11 cellular contexts compared by ENCODE assay signal in genomic region chr2:37506407-37507068, GRCh38.
A peak's percentile ranks its signal among the peaks of the same experiment; 100 is the strongest.
DNase-seq lines count a peak whose midpoint lies in the region; ATAC-seq and TF ChIP-seq lines count a peak whose summit lies in the region.
"Had no signal": no experiment of that assay in that cellular context is flagged by ENCODE, and none has a peak within 500 bp of the region (broad histone marks: within the 10 kb centered on the region; RNA-seq: fewer than 3 reads in every experiment).

No MANE protein-coding gene starts in this region.

- intact Hi-C loops in mammary epithelial cell (cut with micrococcal nuclease): no loop called here

- H3K4ac ChIP-seq in mesendoderm (ENCODE audit: low read depth, low read length): no peak overlapping the region

- no TSS peak for BruUV-seq in mammary epithelial cell (replicated peaks; lab: Mats Ljungman, UMichigan)

- no peak overlapping the region for H2BK15ac ChIP-seq in mesendoderm (replicated peaks; ENCODE audit: low read depth)

- ATAC-seq in HG03442 (IDR thresholded peaks at IDR 0.05; ENCODE audit: unreplicated experiment) (peak; percentile 72), HG03135 (IDR thresholded peaks at IDR 0.05; ENCODE audit: unreplicated experiment) (no peak), HG03460 (IDR thresholded peaks at IDR 0.05; ENCODE audit: unreplicated experiment) (no peak)
- ATAC-seq: body of pancreas, upper lobe of right lung had no signal

- no CpG with 5 or more reads among the region's 5 CpGs for WGBS in mesendoderm (ENCODE audit: extremely low coverage, insufficient coverage, low lambda C conversion rate)
- WGBS in mammary epithelial cell (ENCODE audit: low coverage, missing lambda C conversion rate): 35% methylated on average over 5 of the region's 5 CpGs

- no peak overlapping the region for H2BK5ac ChIP-seq in mesendoderm (ENCODE audit: low read length)

- H3K23ac ChIP-seq in mesendoderm (ENCODE audit: low read length): no peak overlapping the region

- H2AK5ac ChIP-seq in mesendoderm (ENCODE audit: low read length): no peak overlapping the region

- dilution Hi-C loops in mammary epithelial cell (cut with HindIII; ENCODE audit: low sequenced_read_pairs): no loop called here

- no peaks in the 10 kb centered on the region for H3K9me3 ChIP-seq in mammary epithelial cell (replicated peaks; ENCODE audit: insufficient read depth, low read length)
- H3K9me3 ChIP-seq: body of pancreas, upper lobe of right lung had no signal

- H3K79me2 ChIP-seq in mesendoderm (ENCODE audit: control insufficient read depth, insufficient read depth, low read length) (no peaks in the 10 kb centered on the region), mammary epithelial cell (ENCODE audit: insufficient read depth, low read length) (no peaks in the 10 kb centered on the region)

- H4K20me1 ChIP-seq in mammary epithelial cell (ENCODE audit: insufficient read depth, low read length): no peaks in the 10 kb centered on the region

- H3K18ac ChIP-seq in mesendoderm (ENCODE audit: low read length): peak overlapping the region; percentile 22

- TF ChIP-seq CTCF in mammary epithelial cell (conservative IDR thresholded peaks at IDR 0.05 in 1 of 2, IDR thresholded peaks at IDR 0.05 in 1 of 2; ENCODE audit: extremely low read depth in 1 of 2, insufficient read depth in 1 of 2, low read depth in 1 of 2, low read length in 2 of 2): no peak

- H4K5ac ChIP-seq in mesendoderm (ENCODE audit: low read length): no peak overlapping the region

- CTCF ChIA-PET in mammary epithelial cell (lab: Charles Lee; ENCODE audit: low non-redundant PET): no interaction called here

- H3K4me1 ChIP-seq in mesendoderm (ENCODE audit: control insufficient read depth, low read depth, low read length) (no peaks in the 10 kb centered on the region), mammary epithelial cell (ENCODE audit: insufficient read depth, low read length) (no peaks in the 10 kb centered on the region)

- no peak overlapping the region for H4K8ac ChIP-seq in mesendoderm (ENCODE audit: low read depth, low read length)

- no peak overlapping the region for H3K56ac ChIP-seq in mesendoderm (ENCODE audit: low read length)

- H3K27me3 ChIP-seq in mesendoderm (ENCODE audit: insufficient read depth, low read length, poor library complexity) (no peaks in the 10 kb centered on the region), mammary epithelial cell (ENCODE audit: insufficient read depth, low read length) (no peaks in the 10 kb centered on the region)
- H3K27me3 ChIP-seq: body of pancreas, upper lobe of right lung had no signal

- peak; percentile 20 for DNase-seq in AG08395 (ENCODE audit: low spot score)
- peak; percentile 68 for DNase-seq in dedifferentiated amniotic fluid mesenchymal stem cell (ENCODE audit: extremely low spot score)
- DNase-seq in mesendoderm: peak; percentile 14
- no peak for DNase-seq in mammary epithelial cell
- DNase-seq in globus pallidus (ENCODE audit: low spot score): no peak
- DNase-seq: NCI-H2171 treated with DMSO at 0.1 percent for 48 hours, upper lobe of right lung had no signal

- H3K79me1 ChIP-seq in mesendoderm (ENCODE audit: low read length): no peaks in the 10 kb centered on the region

- H3K27ac ChIP-seq in mesendoderm (ENCODE audit: low read depth, low read length) (no peak overlapping the region), mammary epithelial cell (ENCODE audit: insufficient read depth, low read depth, low read length) (no peak overlapping the region)
- H3K27ac ChIP-seq: body of pancreas, upper lobe of right lung had no signal

- in situ Hi-C loops in mammary epithelial cell (cut with MboI; ENCODE audit: low sequenced_read_pairs in 2 of 2): no loop called here

- H2AFZ ChIP-seq in mammary epithelial cell (ENCODE audit: low read depth, low read length): no peak overlapping the region

- H3K4me2 ChIP-seq in mesendoderm (ENCODE audit: low read length) (no peak overlapping the region), mammary epithelial cell (ENCODE audit: insufficient read depth, low read depth, low read length) (no peak overlapping the region)

- H2BK120ac ChIP-seq in mesendoderm (ENCODE audit: low read depth, low read length): no peak overlapping the region

- H3K36me3 ChIP-seq in mesendoderm (ENCODE audit: control insufficient read depth, insufficient read depth, low read length) (no peaks in the 10 kb centered on the region), mammary epithelial cell (ENCODE audit: insufficient read depth, low read length) (no peaks in the 10 kb centered on the region)
- H3K36me3 ChIP-seq: upper lobe of right lung had no signal

- H3K4me3 ChIP-seq in mesendoderm (ENCODE audit: low read length) (no peak overlapping the region), mammary epithelial cell (replicated peaks in 1 of 3; ENCODE audit: insufficient read depth in 1 of 3, low read depth in 2 of 3, low read length in 3 of 3) (no peak overlapping the region)
- H3K4me3 ChIP-seq: body of pancreas, upper lobe of right lung had no signal

- H3K9ac ChIP-seq in mesendoderm (ENCODE audit: low read length): no peak overlapping the region
- H3K9ac ChIP-seq in mammary epithelial cell (ENCODE audit: insufficient read depth, low read length): no peak overlapping the region

Comparison
In these comparisons a context has a peak if more than half of its experiments do, and no peak if none do; other contexts are left out.
1. DNase-seq: peak in AG08395 (single experiment), dedifferentiated amniotic fluid mesenchymal stem cell (single experiment) and mesendoderm (single experiment); none in mammary epithelial cell (single experiment) and globus pallidus (single experiment).